In genomic region chr11:100630898-100631297, GRCh38 we compare ENCODE assay signal across 39 cellular contexts. TPM values are rescaled to one million over a fixed set of nuclear protein-coding genes. Genes with fewer than 3 reads are reported as not detected.
DNase-seq lines count a peak whose midpoint lies in the region; ATAC-seq, FAIRE-seq and TF ChIP-seq lines count a peak whose summit lies in the region.
"Had no signal": no experiment of that assay in that cellular context is flagged by ENCODE, and none has a peak within 500 bp of the region (broad histone marks: within the 10 kb centered on the region; RNA-seq: fewer than 3 reads in every experiment).

No MANE protein-coding gene starts in this region.

- no peak overlapping the region for H3K9ac ChIP-seq in liver (ENCODE audit: low read depth in 1 of 2, low read length in 2 of 2)
- H3K9ac ChIP-seq in HepG2 (ENCODE audit: insufficient read depth, low read depth, low read length), result no peak overlapping the region
- no peak overlapping the region for H3K9ac ChIP-seq in trophoblast cell (ENCODE audit: low read length)

- H3K27me3 Mint-ChIP-seq in glutamatergic neuron (ENCODE audit: unreplicated experiment), result no peaks in the 10 kb centered on the region
- H3K27me3 Mint-ChIP-seq: activated CD8-positive, alpha-beta memory T cell treated with anti-CD3 and anti-CD28 coated beads, Interleukin-2, amount 10 ng/mL, durations not matched to agents 7 days and 5 days; activated naive CD8-positive, alpha-beta T cell treated with anti-CD3 and anti-CD28 coated beads, Interleukin-2, amount 10 ng/mL, durations not matched to agents 7 days and 5 days; naive thymus-derived CD4-positive, alpha-beta T cell; stimulated activated memory B cell treated with anti-CD40 and anti-IgM and Interleukin-4, amounts not matched to agents 10 μg/mL and 1 μg/mL and 100 μg/mL, for 72 hours had no signal

- no peaks in the 10 kb centered on the region for H3K36me3 Mint-ChIP-seq in glutamatergic neuron (ENCODE audit: unreplicated experiment)
- H3K36me3 Mint-ChIP-seq: activated CD8-positive, alpha-beta memory T cell treated with anti-CD3 and anti-CD28 coated beads, Interleukin-2, amount 10 ng/mL, durations not matched to agents 7 days and 5 days; activated naive CD8-positive, alpha-beta T cell treated with anti-CD3 and anti-CD28 coated beads, Interleukin-2, amount 10 ng/mL, durations not matched to agents 7 days and 5 days; CD14-positive monocyte; mesothelial cell of epicardium; naive thymus-derived CD4-positive, alpha-beta T cell; stimulated activated memory B cell treated with anti-CD40 and anti-IgM and Interleukin-4, amounts not matched to agents 10 μg/mL and 1 μg/mL and 100 μg/mL, for 72 hours had no signal

- TF ChIP-seq RAD21 in liver (IDR thresholded peaks at IDR 0.05), result peak; percentile 42 to 44
- no peak for TF ChIP-seq RAD21 in HepG2 (CRISPR knock-in tag; IDR thresholded peaks at IDR 0.05)

- no peak overlapping the region for H3K4ac ChIP-seq in trophoblast cell (ENCODE audit: low read depth, low read length)

- peaks cover 4% of the 10 kb centered on the region for H3K79me1 ChIP-seq in trophoblast cell (ENCODE audit: low read length)

- H3K27me3 ChIP-seq in liver (ENCODE audit: control insufficient read depth in 4 of 4, insufficient read depth in 4 of 4, low read length in 3 of 4), result no peaks in the 10 kb centered on the region
- no peaks in the 10 kb centered on the region for H3K27me3 ChIP-seq in HepG2 (ENCODE audit: control insufficient read depth in 1 of 2, insufficient read depth in 2 of 2, low read length in 2 of 2)
- no peaks in the 10 kb centered on the region for H3K27me3 ChIP-seq in trophoblast cell (ENCODE audit: insufficient read depth, low read length)
- H3K27me3 ChIP-seq: esophagus muscularis mucosa, suprapubic skin had no signal

- H3K18ac ChIP-seq in trophoblast cell (ENCODE audit: low read length), result no peak overlapping the region

- no peak overlapping the region for H4K91ac ChIP-seq in trophoblast cell (ENCODE audit: low read depth, low read length)

- WGBS in liver, result 30% methylated on average over 2 of the region's 2 CpGs
- WGBS in HepG2 (ENCODE audit: low lambda C conversion rate), result 29% methylated on average over 2 of the region's 2 CpGs
- WGBS in trophoblast cell (ENCODE audit: extremely low coverage, insufficient coverage, insufficient read length), result no CpG with 5 or more reads among the region's 2 CpGs

- intact Hi-C loops in HepG2 (cut with micrococcal nuclease; ENCODE audit: unreplicated experiment), result no loop called here

- no peaks in the 10 kb centered on the region for H3K9me3 ChIP-seq in liver (ENCODE audit: control insufficient read depth in 4 of 4, low read length in 3 of 4)
- no peaks in the 10 kb centered on the region for H3K9me3 ChIP-seq in HepG2 (ENCODE audit: low read length)
- H3K9me3 ChIP-seq in trophoblast cell (ENCODE audit: insufficient read depth, low read depth, low read length), result no peaks in the 10 kb centered on the region
- H3K9me3 ChIP-seq: Caco-2, esophagus muscularis mucosa, prostate gland, suprapubic skin had no signal

- CTCF ChIA-PET in HepG2 (lab: Yijun Ruan, JAX; ENCODE audit: low intra/inter-chr PET ratio, low total read pairs), result no interaction called here

- H2BK5ac ChIP-seq in trophoblast cell (ENCODE audit: low read depth, low read length, poor library complexity), result no peak overlapping the region

- H3K4me3 Mint-ChIP-seq in glutamatergic neuron (ENCODE audit: unreplicated experiment), result no peak overlapping the region
- H3K4me3 Mint-ChIP-seq: activated CD8-positive, alpha-beta memory T cell treated with anti-CD3 and anti-CD28 coated beads, Interleukin-2, amount 10 ng/mL, durations not matched to agents 7 days and 5 days; activated naive CD8-positive, alpha-beta T cell treated with anti-CD3 and anti-CD28 coated beads, Interleukin-2, amount 10 ng/mL, durations not matched to agents 7 days and 5 days; activated T-cell treated with anti-CD3 and anti-CD28 coated beads, Interleukin-2, amount 50 U/mL, for 4 hours; CD14-positive monocyte; endodermal cell; mesothelial cell of epicardium; naive thymus-derived CD4-positive, alpha-beta T cell; stimulated activated memory B cell treated with anti-CD40 and anti-IgM and Interleukin-4, amounts not matched to agents 10 μg/mL and 1 μg/mL and 100 μg/mL, for 72 hours; T-helper 1 cell treated with Interleukin-12 subunit alpha and Interleukin-12 subunit beta and Interleukin-4 antibody, amounts not matched to agents 30 μg/mL and 1 μg/mL, for 36 hours had no signal

- DNase-seq in HepG2 (ENCODE audit: low spot score), result no peak
- peak; percentile 57 for DNase-seq in kidney tubule cell (ENCODE audit: low spot score)
- peak; percentile 79 to 86 for DNase-seq in trophoblast cell
- DNase-seq in SHP77 (lab: John Stamatoyannopoulos, UW), result no peak
- no peak for DNase-seq in glutamatergic neuron
- no peak for DNase-seq in GDM1 (lab: John Stamatoyannopoulos, UW)
- DNase-seq: 8988T; activated CD8-positive, alpha-beta memory T cell treated with anti-CD3 and anti-CD28 coated beads, Interleukin-2, amount 10 ng/mL, durations not matched to agents 7 days and 5 days; activated gamma-delta T cell treated with Interleukin-2 at 50 U/mL for 16 hours; activated naive CD8-positive, alpha-beta T cell treated with anti-CD3 and anti-CD28 coated beads, Interleukin-2, amount 10 ng/mL, durations not matched to agents 7 days and 5 days; activated T-cell treated with anti-CD3 and anti-CD28 coated beads, Interleukin-2, amount 50 U/mL, for 4 hours; Caco-2; central memory CD4-positive, alpha-beta T cell; DMS53; foreskin melanocyte; Kasumi-1; left cardiac atrium; naive thymus-derived CD4-positive, alpha-beta T cell; NCI-H1417 treated with DMSO at 0.1 percent for 48 hours; NCI-H2081 treated with DMSO at 0.1 percent for 48 hours; NCI-H226; NCI-H69; nucleus accumbens; PC-9 had no signal

- no peak overlapping the region for H2BK120ac ChIP-seq in trophoblast cell (ENCODE audit: insufficient read depth, low read length, poor library complexity)

- TF ChIP-seq CTCF in liver (IDR thresholded peaks at IDR 0.05; ENCODE audit: low read depth, low read length, missing input control), result no peak
- no peak for TF ChIP-seq CTCF in HepG2 (CRISPR knock-in tag; IDR thresholded peaks at IDR 0.05)
- TF ChIP-seq CTCF in glutamatergic neuron (IDR thresholded peaks at IDR 0.05; ENCODE audit: partially characterized antibody, unreplicated experiment), result no peak

- no peak overlapping the region for H2BK12ac ChIP-seq in trophoblast cell (ENCODE audit: low read length)

- in situ Hi-C loops in HepG2 (cut with HindIII; ENCODE audit: extremely low pct_ligation_motif_present, low pct_unique_long_range_greater_than_20kb), result no loop called here

- no peak overlapping the region for H3K27ac Mint-ChIP-seq in glutamatergic neuron (ENCODE audit: unreplicated experiment)
- H3K27ac Mint-ChIP-seq: activated CD8-positive, alpha-beta memory T cell treated with anti-CD3 and anti-CD28 coated beads, Interleukin-2, amount 10 ng/mL, durations not matched to agents 7 days and 5 days; activated naive CD8-positive, alpha-beta T cell treated with anti-CD3 and anti-CD28 coated beads, Interleukin-2, amount 10 ng/mL, durations not matched to agents 7 days and 5 days; CD14-positive monocyte; endodermal cell; mesothelial cell of epicardium; naive thymus-derived CD4-positive, alpha-beta T cell; stimulated activated memory B cell treated with anti-CD40 and anti-IgM and Interleukin-4, amounts not matched to agents 10 μg/mL and 1 μg/mL and 100 μg/mL, for 72 hours; T-helper 1 cell treated with Interleukin-12 subunit alpha and Interleukin-12 subunit beta and Interleukin-4 antibody, amounts not matched to agents 30 μg/mL and 1 μg/mL, for 36 hours had no signal

- H3K9me3 Mint-ChIP-seq in glutamatergic neuron (ENCODE audit: unreplicated experiment), result no peaks in the 10 kb centered on the region
- H3K9me3 Mint-ChIP-seq: activated naive CD8-positive, alpha-beta T cell treated with anti-CD3 and anti-CD28 coated beads, Interleukin-2, amount 10 ng/mL, durations not matched to agents 7 days and 5 days; endodermal cell; mesothelial cell of epicardium; stimulated activated memory B cell treated with anti-CD40 and anti-IgM and Interleukin-4, amounts not matched to agents 10 μg/mL and 1 μg/mL and 100 μg/mL, for 72 hours had no signal

- no peak overlapping the region for H3K14ac ChIP-seq in trophoblast cell (ENCODE audit: low read length)

- H3K4me1 ChIP-seq in liver (ENCODE audit: control insufficient read depth in 4 of 4, insufficient read depth in 4 of 4, low read length in 3 of 4) (peaks cover 2 to 35% (median 14%) of the 10 kb centered on the region in 4 donors), HepG2 (ENCODE audit: insufficient read depth, low read length) (peaks cover 10% of the 10 kb centered on the region), trophoblast cell (ENCODE audit: control insufficient read depth in 1 of 2, insufficient read depth in 2 of 2, low read length in 2 of 2) (peaks cover 8 to 11% of the 10 kb centered on the region in 2 experiments)
- H3K4me1 ChIP-seq: Caco-2, prostate gland had no signal

- no peak for FAIRE-seq in HepG2 (lab: Jason Lieb, UNC)
- FAIRE-seq: G401.6, H54, TTC549 had no signal

- POLR2A ChIA-PET in HepG2 (lab: Yijun Ruan, JAX), result no interaction called here

- no TSS peak for BruUV-seq in HepG2 (replicated peaks; lab: Mats Ljungman, UMichigan)

- H2AK5ac ChIP-seq in trophoblast cell (ENCODE audit: low read length), result no peak overlapping the region

- H2AFZ ChIP-seq in HepG2 (ENCODE audit: low read length) (no peak overlapping the region), trophoblast cell (ENCODE audit: insufficient read depth, low read length, poor library complexity) (no peak overlapping the region)
- H2AFZ ChIP-seq: PC-9 had no signal

- peak overlapping the region; percentile 62 to 65 for H3K27ac ChIP-seq in liver (ENCODE audit: low read depth in 1 of 2, low read length in 2 of 2)
- no peak overlapping the region for H3K27ac ChIP-seq in HepG2 (ENCODE audit: extremely low read length, insufficient read depth, low read length)
- H3K27ac ChIP-seq in trophoblast cell (ENCODE audit: low read depth, low read length), result no peak overlapping the region
- H3K27ac ChIP-seq: esophagus muscularis mucosa, PC-9, prostate gland, suprapubic skin had no signal

- ATAC-seq in HepG2 (no peak), HG02870 (IDR thresholded peaks at IDR 0.05; ENCODE audit: unreplicated experiment) (no peak)
- ATAC-seq: activated CD8-positive, alpha-beta memory T cell treated with anti-CD3 and anti-CD28 coated beads, Interleukin-2, amount 10 ng/mL, durations not matched to agents 7 days and 5 days; activated T-cell treated with anti-CD3 and anti-CD28 coated beads, Interleukin-2, amount 50 U/mL, for 4 hours; left cardiac atrium; naive thymus-derived CD4-positive, alpha-beta T cell; Right ventricle myocardium inferior; SK-N-SH treated with all-trans-retinoic acid at 6 μM for 48 hours; stimulated activated memory B cell treated with anti-CD40 and anti-IgM and Interleukin-4, amounts not matched to agents 10 μg/mL and 1 μg/mL and 100 μg/mL, for 72 hours had no signal

- TF ChIP-seq EP300 in HepG2 (IDR thresholded peaks at IDR 0.05; ENCODE audit: low read depth in 2 of 2, low read length in 2 of 2), result no peak
- no peak for TF ChIP-seq EP300 in HepG2 (CRISPR knock-in tag; IDR thresholded peaks at IDR 0.05; ENCODE audit: borderline replicate concordance)

- H3K4me1 Mint-ChIP-seq in glutamatergic neuron (ENCODE audit: low read depth, unreplicated experiment), result peaks cover 32% of the 10 kb centered on the region
- H3K4me1 Mint-ChIP-seq: activated CD8-positive, alpha-beta memory T cell treated with anti-CD3 and anti-CD28 coated beads, Interleukin-2, amount 10 ng/mL, durations not matched to agents 7 days and 5 days; activated naive CD8-positive, alpha-beta T cell treated with anti-CD3 and anti-CD28 coated beads, Interleukin-2, amount 10 ng/mL, durations not matched to agents 7 days and 5 days; CD14-positive monocyte; naive thymus-derived CD4-positive, alpha-beta T cell; stimulated activated memory B cell treated with anti-CD40 and anti-IgM and Interleukin-4, amounts not matched to agents 10 μg/mL and 1 μg/mL and 100 μg/mL, for 72 hours had no signal

- H3K4me2 ChIP-seq in HepG2 (ENCODE audit: low read depth, low read length) (no peak overlapping the region), trophoblast cell (ENCODE audit: low read length) (no peak overlapping the region)
- H3K4me2 ChIP-seq: PC-9 had no signal

- no peaks in the 10 kb centered on the region for H3K79me2 ChIP-seq in HepG2 (ENCODE audit: insufficient read depth, low read length)
- H3K79me2 ChIP-seq in trophoblast cell (ENCODE audit: control insufficient read depth, insufficient read depth, low read length, poor library complexity), result no peaks in the 10 kb centered on the region

- no peak overlapping the region for H4K8ac ChIP-seq in trophoblast cell (ENCODE audit: low read depth, low read length)

- no peaks in the 10 kb centered on the region for H3K36me3 ChIP-seq in liver (ENCODE audit: control insufficient read depth in 4 of 4, insufficient read depth in 3 of 4, low read depth in 1 of 4, low read length in 3 of 4)
- H3K36me3 ChIP-seq in HepG2 (replicated peaks in 1 of 2; ENCODE audit: control insufficient read depth in 1 of 2, insufficient read depth in 2 of 2, low read length in 2 of 2), result no peaks in the 10 kb centered on the region
- H3K36me3 ChIP-seq in trophoblast cell (ENCODE audit: control insufficient read depth in 1 of 2, insufficient read depth in 2 of 2, low read length in 2 of 2), result no peaks in the 10 kb centered on the region
- H3K36me3 ChIP-seq: esophagus muscularis mucosa, prostate gland, suprapubic skin had no signal

- no peaks in the 10 kb centered on the region for H4K20me1 ChIP-seq in HepG2 (ENCODE audit: insufficient read depth, low read length)

- no peak for TF ChIP-seq POLR2A in HepG2 (IDR thresholded peaks at IDR 0.05; ENCODE audit: insufficient read depth in 1 of 2, low read depth in 2 of 2, low read length in 2 of 2)

- H3K23ac ChIP-seq in trophoblast cell (ENCODE audit: low read length), result no peak overlapping the region

- no peak overlapping the region for H4K12ac ChIP-seq in trophoblast cell (ENCODE audit: low read depth, low read length)

- H3K4me3 ChIP-seq in liver (ENCODE audit: low read depth in 1 of 3, low read length in 3 of 3) (no peak overlapping the region), HepG2 (replicated peaks in 1 of 3; ENCODE audit: insufficient read depth in 1 of 3, low read depth in 2 of 3, low read length in 3 of 3) (no peak overlapping the region), trophoblast cell (ENCODE audit: low read depth, low read length) (no peak overlapping the region)
- H3K4me3 ChIP-seq: esophagus muscularis mucosa, PC-9, prostate gland, suprapubic skin had no signal

RNA-seq across cellular contexts. Expression of gene ARHGAP42, which starts 56.2 kb away (rescaled TPM):
- 10 to 100 TPM; 16.6 to 17.2 TPM for total RNA-seq in liver
- 1 to 10 TPM; 3.8 to 7.3 TPM for polyA plus RNA-seq in liver
- 4.3 and 4.8 TPM in 2 replicates for total RNA-seq in HepG2 (2016; rRNA removed; fragmentation: Illumina TruSeq; extraction: Trizol)
- total RNA-seq in HepG2 (2016; cell fraction: cytosol; rRNA removed; fragmentation: Illumina TruSeq; extraction: Trizol; ENCODE audit: low read depth), result 1.1 and 1.9 TPM in 2 replicates
- 4.6 and 5.0 TPM in 2 replicates for total RNA-seq in HepG2 (2016; cell fraction: insoluble cytoplasmic fraction; rRNA removed; fragmentation: Illumina TruSeq; extraction: Trizol)
- 2.0 and 2.2 TPM in 2 replicates for total RNA-seq in HepG2 (2016; cell fraction: membrane; rRNA removed; fragmentation: Illumina TruSeq; extraction: Trizol)
- total RNA-seq in HepG2 (2016; cell fraction: nucleus; rRNA removed; fragmentation: Illumina TruSeq; extraction: Trizol), result 5.8 and 7.5 TPM in 2 replicates
- polyA plus RNA-seq in HepG2 (2011; rRNA removed), result 2.5 and 2.7 TPM in 2 replicates
- 1.1 and 2.3 TPM in 2 replicates for polyA plus RNA-seq in HepG2 (2011; cell fraction: cytosol; rRNA removed)
- polyA plus RNA-seq in HepG2 (2011; cell fraction: nucleus; rRNA removed), result 2.3 and 2.4 TPM in 2 replicates
- polyA plus RNA-seq in HepG2 (2012), result 1.4 and 2.0 TPM in 2 replicates
- polyA plus RNA-seq in HepG2 (2016; cell fraction: cytosol; fragmentation: Illumina TruSeq; extraction: Trizol; ENCODE audit: low read depth), result 0.18 and 0.35 TPM in 2 replicates
- 3.1 and 3.6 TPM in 2 replicates for polyA plus RNA-seq in HepG2 (2016; cell fraction: insoluble cytoplasmic fraction; fragmentation: Illumina TruSeq; extraction: Trizol; ENCODE audit: low read depth)
- polyA plus RNA-seq in HepG2 (2016; cell fraction: membrane; fragmentation: Illumina TruSeq; extraction: Trizol; ENCODE audit: low read depth), result 0.64 and 0.72 TPM in 2 replicates
- polyA plus RNA-seq in HepG2 (2016; cell fraction: nucleus; fragmentation: Illumina TruSeq; extraction: Trizol; ENCODE audit: insufficient read depth, low read depth), result 3.7 and 4.6 TPM in 2 replicates
- 1.2 and 6.8 TPM in 2 replicates for polyA minus RNA-seq in HepG2 (2011; rRNA and poly(A)+ RNA removed; ENCODE audit: low replicate concordance)
- polyA minus RNA-seq in HepG2 (2011; cell fraction: cytosol; rRNA and poly(A)+ RNA removed), result 2.6 and 4.1 TPM in 2 replicates
- polyA minus RNA-seq in HepG2 (2011; cell fraction: nucleus; rRNA and poly(A)+ RNA removed), result 8.9 and 13.4 TPM in 2 replicates
- polyA plus RNA-seq in trophoblast cell (2013), result 23.3 and 25.5 TPM in 2 replicates
- 21.4 TPM for total RNA-seq in glutamatergic neuron (ENCODE audit: unreplicated experiment)
- total RNA-seq: activated naive CD8-positive, alpha-beta T cell treated with anti-CD3 and anti-CD28 coated beads, Interleukin-2, amount 10 ng/mL, durations not matched to agents 7 days and 5 days had no signal
- polyA plus RNA-seq: CD14-positive monocyte; naive thymus-derived CD4-positive, alpha-beta T cell had no signal

Comparison
In these comparisons a context has a peak if more than half of its experiments do, and no peak if none do; other contexts are left out.
1. H3K27ac ChIP-seq: peak in liver (2 of 2); none in HepG2 (single experiment) and trophoblast cell (single experiment).
2. DNase-seq: peak in kidney tubule cell (single experiment) and trophoblast cell (2 of 2); none in HepG2 (single experiment), SHP77 (0 of 2), glutamatergic neuron (single experiment) and GDM1 (single experiment).